11 cellular contexts compared by ENCODE assay signal in genomic region chr14:54651649-54652048, GRCh38.
DNase-seq lines count a peak whose midpoint lies in the region; ATAC-seq and TF ChIP-seq lines count a peak whose summit lies in the region.
"Had no signal": no experiment of that assay in that cellular context is flagged by ENCODE, and none has a peak within 500 bp of the region (broad histone marks: within the 10 kb centered on the region; RNA-seq: fewer than 3 reads in every experiment).

No MANE protein-coding gene starts in this region.

- peaks cover 24% of the 10 kb centered on the region for H3K27me3 Mint-ChIP-seq in T-helper 2 cell treated with Interferon-gamma antibody and Interleukin-4, amounts not matched to agents 5 μg/mL and 100 μg/mL, for 36 hours (ENCODE audit: low read depth)

- H3K27me3 ChIP-seq in PC-3 (ENCODE audit: low read length), result no peaks in the 10 kb centered on the region
- H3K27me3 ChIP-seq in colonic mucosa, result no peaks in the 10 kb centered on the region
- H3K27me3 ChIP-seq in transverse colon, result no peaks in the 10 kb centered on the region

- in situ Hi-C loops in transverse colon (cut with MboI; ENCODE audit: low pct_ligation_motif_present in 1 of 4, low pct_unique_long_range_greater_than_20kb in 1 of 4, low sequenced_read_pairs in 3 of 4), result no loop called here

- CTCF ChIA-PET in PC-3 (lab: Charles Lee), result interaction anchor here (0.6 kb wide), 1 partner anchor 88 kb away, joined by 3 read pairs; no protein-coding TSS in a partner anchor

- H3K4me1 ChIP-seq in PC-3 (ENCODE audit: insufficient read depth, low read length) (peaks cover 63% of the 10 kb centered on the region), colonic mucosa (no peaks in the 10 kb centered on the region), mesodermal cell (ENCODE audit: control insufficient read depth, insufficient read depth, low read length, poor library complexity, severe bottlenecking) (peaks cover 66% of the 10 kb centered on the region), transverse colon (peaks cover 3 to 50% (median 15%) of the 10 kb centered on the region in 4 donors)

- H3K79me2 ChIP-seq in PC-3 (ENCODE audit: low read length), result peaks cover 83% of the 10 kb centered on the region

- peak; percentile 55 for DNase-seq in PC-3
- DNase-seq in colonic mucosa, result no peak
- DNase-seq in transverse colon, result no peak
- DNase-seq in stimulated activated CD4-positive, alpha-beta T cell treated with anti-CD3 and anti-CD28 coated beads, Interleukin-4, amount 100 ng/mL, for 4 hours, result no peak
- DNase-seq in stimulated activated effector memory CD8-positive, alpha-beta T cell treated with anti-CD3 and anti-CD28 coated beads, Interleukin-12 subunit alpha, Interleukin-12 subunit beta, amount 100 ng/mL, for 72 hours (ENCODE audit: low spot score in 2 of 2), result no peak
- DNase-seq in T-helper 2 cell treated with Interferon-gamma antibody and Interleukin-4, amounts not matched to agents 5 μg/mL and 100 μg/mL, for 36 hours (ENCODE audit: low spot score), result no peak
- no peak for DNase-seq in DMS53 (lab: John Stamatoyannopoulos, UW)
- DNase-seq: DND-41, NCI-H187 had no signal

- intact Hi-C loops in PC-3 (cut with micrococcal nuclease) (loop anchor here (1.0 to 5.0 kb wide), 7 partner anchors 18 to 122 kb away; no protein-coding TSS in a partner anchor), colonic mucosa (cut with DNase I) (no loop called here), transverse colon (cut with DNase I; ENCODE audit: low total_unique reads) (no loop called here)

- peaks cover 22% of the 10 kb centered on the region for H3F3A ChIP-seq in PC-3 (ENCODE audit: low read length, unreplicated experiment)

- no peaks in the 10 kb centered on the region for H3K9me2 ChIP-seq in PC-3 (replicated peaks; ENCODE audit: low read length)

- no peaks in the 10 kb centered on the region for H3K9me3 ChIP-seq in PC-3 (ENCODE audit: low read length)
- H3K9me3 ChIP-seq in colonic mucosa, result no peaks in the 10 kb centered on the region
- H3K9me3 ChIP-seq in mesodermal cell (ENCODE audit: control insufficient read depth, low read length), result no peaks in the 10 kb centered on the region
- no peaks in the 10 kb centered on the region for H3K9me3 ChIP-seq in transverse colon

- 80% methylated on average over 1 of the region's 4 CpGs; no CpG with 5 or more reads in 1 of the 2 experiments for WGBS in mesodermal cell (ENCODE audit: insufficient coverage in 2 of 2), 2 experiments
- WGBS in transverse colon (ENCODE audit: low coverage in 1 of 2), 2 donors, result 66 to 69% methylated on average over 4 of the region's 4 CpGs

- H3K27ac Mint-ChIP-seq in stimulated activated effector memory CD8-positive, alpha-beta T cell treated with anti-CD3 and anti-CD28 coated beads, Interleukin-12 subunit alpha, Interleukin-12 subunit beta, amount 100 ng/mL, for 72 hours, result no peak overlapping the region
- no peak overlapping the region for H3K27ac Mint-ChIP-seq in T-helper 2 cell treated with Interferon-gamma antibody and Interleukin-4, amounts not matched to agents 5 μg/mL and 100 μg/mL, for 36 hours
- H3K27ac Mint-ChIP-seq: stimulated activated naive CD8-positive, alpha-beta T cell treated with anti-CD3 and anti-CD28 coated beads, Interleukin-15, Interleukin-2, amounts not matched to agents 100 ng/mL and 50 ng/mL, for 24 hours had no signal

- H3K36me3 ChIP-seq in PC-3 (ENCODE audit: low read depth, low read length) (no peaks in the 10 kb centered on the region), colonic mucosa (no peaks in the 10 kb centered on the region), mesodermal cell (ENCODE audit: control insufficient read depth, insufficient read depth, low read length) (peaks cover 5% of the 10 kb centered on the region), transverse colon (no peaks in the 10 kb centered on the region)

- 0 out of 2 replicates have a peak overlapping the region, but pooled peaks have one; percentile 0 for H2AFZ ChIP-seq in PC-3 (ENCODE audit: low read length)

- no peak for TF ChIP-seq EP300 in transverse colon (IDR thresholded peaks at IDR 0.05; ENCODE audit: low read depth)

- H3K4me1 Mint-ChIP-seq in stimulated activated effector memory CD8-positive, alpha-beta T cell treated with anti-CD3 and anti-CD28 coated beads, Interleukin-12 subunit alpha, Interleukin-12 subunit beta, amount 100 ng/mL, for 72 hours, result no peaks in the 10 kb centered on the region
- H3K4me1 Mint-ChIP-seq in T-helper 2 cell treated with Interferon-gamma antibody and Interleukin-4, amounts not matched to agents 5 μg/mL and 100 μg/mL, for 36 hours (ENCODE audit: low read depth), result peaks cover 10% of the 10 kb centered on the region

- H3K9me3 Mint-ChIP-seq in stimulated activated effector memory CD8-positive, alpha-beta T cell treated with anti-CD3 and anti-CD28 coated beads, Interleukin-12 subunit alpha, Interleukin-12 subunit beta, amount 100 ng/mL, for 72 hours, result no peaks in the 10 kb centered on the region
- H3K9me3 Mint-ChIP-seq in T-helper 2 cell treated with Interferon-gamma antibody and Interleukin-4, amounts not matched to agents 5 μg/mL and 100 μg/mL, for 36 hours, result no peaks in the 10 kb centered on the region
- H3K9me3 Mint-ChIP-seq: stimulated activated naive CD8-positive, alpha-beta T cell treated with anti-CD3 and anti-CD28 coated beads, Interleukin-15, Interleukin-2, amounts not matched to agents 100 ng/mL and 50 ng/mL, for 24 hours had no signal

- POLR2A ChIA-PET in PC-3 (lab: Charles Lee; ENCODE audit: unreplicated experiment), result interaction anchor here (1.1 kb wide), 1 partner anchor 86 kb away, joined by 14 read pairs; the partner anchor contains the start of gene SAMD4A

- H3K4me3 Mint-ChIP-seq in stimulated activated effector memory CD8-positive, alpha-beta T cell treated with anti-CD3 and anti-CD28 coated beads, Interleukin-12 subunit alpha, Interleukin-12 subunit beta, amount 100 ng/mL, for 72 hours, result no peak overlapping the region
- no peak overlapping the region for H3K4me3 Mint-ChIP-seq in T-helper 2 cell treated with Interferon-gamma antibody and Interleukin-4, amounts not matched to agents 5 μg/mL and 100 μg/mL, for 36 hours
- H3K4me3 Mint-ChIP-seq: stimulated activated naive CD8-positive, alpha-beta T cell treated with anti-CD3 and anti-CD28 coated beads, Interleukin-15, Interleukin-2, amounts not matched to agents 100 ng/mL and 50 ng/mL, for 24 hours had no signal

- peak overlapping the region; percentile 75 for H3K4me2 ChIP-seq in PC-3 (ENCODE audit: low read length)

- H4K20me1 ChIP-seq in PC-3 (ENCODE audit: low read length), result no peaks in the 10 kb centered on the region

- TF ChIP-seq POLR2A in transverse colon (IDR thresholded peaks at IDR 0.05), result no peak

- H3K27ac ChIP-seq in PC-3 (ENCODE audit: low read length) (peak overlapping the region; percentile 90), colonic mucosa (peak overlapping the region; percentile 54), mesodermal cell (ENCODE audit: low read depth, low read length, severe bottlenecking) (peak overlapping the region; percentile 98), transverse colon (peak overlapping the region; percentile 82 to 88 (median 84))

- TSS peak; percentile 99 for BruUV-seq in PC-3 (replicated peaks; lab: Mats Ljungman, UMichigan)

- H3K9ac ChIP-seq in PC-3 (ENCODE audit: low read length) (peak overlapping the region; percentile 64), colonic mucosa (ENCODE audit: low read depth in 2 of 2, low read length in 2 of 2) (no peak overlapping the region)

- ATAC-seq in PC-3, result peak; percentile 3
- no peak for ATAC-seq in stimulated activated effector memory CD8-positive, alpha-beta T cell treated with anti-CD3 and anti-CD28 coated beads, Interleukin-12 subunit alpha, Interleukin-12 subunit beta, amount 100 ng/mL, for 72 hours

- H3K36me3 Mint-ChIP-seq in stimulated activated effector memory CD8-positive, alpha-beta T cell treated with anti-CD3 and anti-CD28 coated beads, Interleukin-12 subunit alpha, Interleukin-12 subunit beta, amount 100 ng/mL, for 72 hours, result no peaks in the 10 kb centered on the region
- H3K36me3 Mint-ChIP-seq in T-helper 2 cell treated with Interferon-gamma antibody and Interleukin-4, amounts not matched to agents 5 μg/mL and 100 μg/mL, for 36 hours (ENCODE audit: low read depth), result no peaks in the 10 kb centered on the region

- TF ChIP-seq CTCF in PC-3 (conservative IDR thresholded peaks at IDR 0.05; ENCODE audit: low read depth, low read length), result no peak
- TF ChIP-seq CTCF in colonic mucosa (IDR thresholded peaks at IDR 0.05), result no peak
- TF ChIP-seq CTCF in transverse colon (IDR thresholded peaks at IDR 0.05), result no peak

- H3K4me3 ChIP-seq in PC-3 (ENCODE audit: low read length) (peak overlapping the region; percentile 21), colonic mucosa (no peak overlapping the region), mesodermal cell (ENCODE audit: extremely low read depth, insufficient read depth, low read length, poor library complexity, severe bottlenecking) (no peak overlapping the region), transverse colon (no peak overlapping the region)
